In genomic region chr4:15714141-15714540, GRCh38 we compare ENCODE assay signal across 31 cellular contexts.
"Had no signal": no experiment of that assay in that cellular context is flagged by ENCODE, and none has a peak within 500 bp of the region (broad histone marks: within the 10 kb centered on the region; RNA-seq: fewer than 3 reads in every experiment).

No MANE protein-coding gene starts in this region.

- ATAC-seq: activated CD4-positive, CD25-positive, alpha-beta regulatory T cell treated with anti-CD3 and anti-CD28 coated beads, Interleukin-2, amount 50 U/mL, for 24 hours; gastrocnemius medialis; pancreas; psoas muscle had no signal

- H3K27ac Mint-ChIP-seq: activated naive CD4-positive, alpha-beta T cell treated with anti-CD3 and anti-CD28 coated beads for 36 hours; activated naive CD8-positive, alpha-beta T cell treated with anti-CD3 and anti-CD28 coated beads, Interleukin-2, amount 10 ng/mL, durations not matched to agents 7 days and 5 days; immature natural killer cell; naive B cell; nephron progenitor cell; T-helper 1 cell treated with Interleukin-12 subunit alpha and Interleukin-12 subunit beta and Interleukin-4 antibody, amounts not matched to agents 30 μg/mL and 1 μg/mL, for 36 hours had no signal

- H3K4me1 Mint-ChIP-seq: activated naive CD8-positive, alpha-beta T cell treated with anti-CD3 and anti-CD28 coated beads, Interleukin-2, amount 10 ng/mL, durations not matched to agents 7 days and 5 days; naive B cell had no signal

- H3K9me3 ChIP-seq: ascending aorta, esophagus squamous epithelium, gastrocnemius medialis, pancreas, psoas muscle, right atrium auricular region, tibial nerve had no signal

- H3K27me3 Mint-ChIP-seq: naive B cell had no signal

- H3K27ac ChIP-seq: ascending aorta, epithelial cell of prostate, esophagus squamous epithelium, gastrocnemius medialis, pancreas, psoas muscle, right atrium auricular region, tibial nerve had no signal

- H3K9me3 Mint-ChIP-seq: activated naive CD4-positive, alpha-beta T cell treated with anti-CD3 and anti-CD28 coated beads for 36 hours; activated naive CD8-positive, alpha-beta T cell treated with anti-CD3 and anti-CD28 coated beads, Interleukin-2, amount 10 ng/mL, durations not matched to agents 7 days and 5 days; immature natural killer cell; mesothelial cell of epicardium; naive B cell; nephron progenitor cell; T-helper 1 cell treated with Interleukin-12 subunit alpha and Interleukin-12 subunit beta and Interleukin-4 antibody, amounts not matched to agents 30 μg/mL and 1 μg/mL, for 36 hours had no signal

- DNase-seq: activated CD4-positive, alpha-beta T cell treated with anti-CD3 and anti-CD28 coated beads for 48 hours; activated CD4-positive, alpha-beta T cell treated with anti-CD3 and anti-CD28 coated beads, Interleukin-2, amount 50 U/mL, for 48 hours; activated CD8-positive, alpha-beta memory T cell treated with anti-CD3 and anti-CD28 coated beads for 24 hours; activated effector memory CD4-positive, alpha-beta T cell treated with anti-CD3 and anti-CD28 coated beads, Interleukin-2, amount 50 U/mL, for 16 hours; activated naive CD4-positive, alpha-beta T cell treated with anti-CD3 and anti-CD28 coated beads for 36 hours; activated naive CD8-positive, alpha-beta T cell treated with anti-CD3 and anti-CD28 coated beads, Interleukin-2, amount 10 ng/mL, durations not matched to agents 7 days and 5 days; central memory CD4-positive, alpha-beta T cell; effector CD8-positive, alpha-beta T cell; esophagus squamous epithelium; gastrocnemius medialis; head of caudate nucleus; hippocampal formation; immature natural killer cell; kidney; left ventricle myocardium superior; mammary epithelial cell; naive B cell; nephron progenitor cell; pancreas; psoas muscle; stimulated activated CD4-positive, alpha-beta T cell treated with anti-CD3 and anti-CD28 coated beads, Interleukin-2, amount 100 ng/mL, for 48 hours; stimulated activated naive CD4-positive, alpha-beta T cell treated with Interleukin-2 at 50 U/mL for 16 hours; T-helper 9 cell; WERI-Rb-1 had no signal

- H3K4me3 Mint-ChIP-seq: activated naive CD4-positive, alpha-beta T cell treated with anti-CD3 and anti-CD28 coated beads for 36 hours; activated naive CD8-positive, alpha-beta T cell treated with anti-CD3 and anti-CD28 coated beads, Interleukin-2, amount 10 ng/mL, durations not matched to agents 7 days and 5 days; mesothelial cell of epicardium; naive B cell; nephron progenitor cell; T-helper 1 cell treated with Interleukin-12 subunit alpha and Interleukin-12 subunit beta and Interleukin-4 antibody, amounts not matched to agents 30 μg/mL and 1 μg/mL, for 36 hours had no signal

- H3K36me3 Mint-ChIP-seq: activated naive CD8-positive, alpha-beta T cell treated with anti-CD3 and anti-CD28 coated beads, Interleukin-2, amount 10 ng/mL, durations not matched to agents 7 days and 5 days; immature natural killer cell; mesothelial cell of epicardium; naive B cell had no signal

- H3K4me1 ChIP-seq: esophagus squamous epithelium, gastrocnemius medialis, pancreas, psoas muscle, right atrium auricular region had no signal

- H3K36me3 ChIP-seq: ascending aorta, esophagus squamous epithelium, gastrocnemius medialis, pancreas, WERI-Rb-1 had no signal

- H3K4me3 ChIP-seq: ascending aorta, esophagus squamous epithelium, gastrocnemius medialis, pancreas, psoas muscle, right atrium auricular region, tibial nerve had no signal

- H3K27me3 ChIP-seq: ascending aorta, gastrocnemius medialis, pancreas, right atrium auricular region, tibial nerve had no signal
